Comparison of ENCODE assay signal across 16 cellular contexts in the genomic region with DNA sequence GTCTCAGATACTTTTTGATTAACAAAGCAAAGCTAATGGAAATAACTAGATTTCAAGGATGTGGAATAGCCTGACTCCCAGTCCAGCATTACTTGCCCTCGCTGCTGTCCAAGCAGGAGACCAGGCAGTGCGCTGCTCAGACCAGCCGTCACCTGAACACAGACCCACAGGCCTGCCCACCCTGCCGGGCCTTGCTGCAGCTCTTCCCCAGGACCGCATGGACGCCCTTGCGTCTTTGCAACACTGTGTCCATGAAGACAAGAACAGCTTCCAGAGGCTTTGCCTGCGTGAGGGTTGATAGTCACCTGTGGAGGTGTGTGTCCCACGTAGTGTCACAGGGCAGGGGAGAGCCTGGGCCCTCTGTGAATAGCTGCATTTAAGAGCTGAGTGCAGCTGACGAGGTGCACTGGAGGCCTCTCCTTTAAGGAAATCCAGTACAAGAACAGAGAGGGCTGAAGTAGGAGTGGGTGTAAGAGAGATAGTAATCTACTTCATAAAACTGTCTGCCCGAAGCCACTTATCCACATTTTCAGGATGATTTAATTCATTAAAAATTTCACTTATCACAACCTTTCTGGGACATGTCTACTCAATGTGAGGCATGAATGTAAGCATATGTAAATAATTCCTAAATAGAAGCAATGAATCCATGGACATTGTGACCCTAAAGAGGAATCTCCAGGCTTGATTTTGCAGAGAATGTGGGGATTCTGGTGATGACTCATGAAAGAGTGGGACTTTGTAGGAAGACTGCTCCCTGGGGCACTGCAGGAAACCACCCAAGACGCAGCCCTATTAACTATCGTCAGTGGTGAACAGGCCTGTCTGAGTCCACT.
DNase-seq lines count a peak whose midpoint lies in the region; TF ChIP-seq lines count a peak whose summit lies in the region.
"Had no signal": no experiment of that assay in that cellular context is flagged by ENCODE, and none has a peak within 500 bp of the region (broad histone marks: within the 10 kb centered on the region; RNA-seq: fewer than 3 reads in every experiment).

No MANE protein-coding gene starts in this region.

- no peak overlapping the region for H3K4me3 ChIP-seq in BE2C (ENCODE audit: low read depth, low read length)
- no peak overlapping the region; the same call in 1 of the 2 replicates for H3K4me3 ChIP-seq in HUES48 (ENCODE audit: low read depth, low read length)
- H3K4me3 ChIP-seq in choroid plexus epithelial cell (ENCODE audit: low read depth, low read length) = no peak overlapping the region
- H3K4me3 ChIP-seq: coronary artery, pancreas, upper lobe of left lung had no signal

- peak overlapping the region in 2 of 3 experiments; percentile 82 to 92 for H3K27ac Mint-ChIP-seq in nephron
- no peak overlapping the region for H3K27ac Mint-ChIP-seq in activated T-helper 2 cell treated with anti-CD3 and anti-CD28 coated beads, Interferon-gamma antibody, Interleukin-2, Interleukin-4, amounts not matched to agents 10 μg/mL and 5 μg/mL and 100 μg/mL, durations not matched to agents 14 hours and 24 hours and 36 hours

- H3K4me3 Mint-ChIP-seq in nephron = no peak overlapping the region
- H3K4me3 Mint-ChIP-seq in activated T-helper 2 cell treated with anti-CD3 and anti-CD28 coated beads, Interferon-gamma antibody, Interleukin-2, Interleukin-4, amounts not matched to agents 10 μg/mL and 5 μg/mL and 100 μg/mL, durations not matched to agents 14 hours and 24 hours and 36 hours (ENCODE audit: low read depth) = no peak overlapping the region

- peak; percentile 22 for DNase-seq in BE2C
- DNase-seq in choroid plexus epithelial cell (ENCODE audit: low read depth) = peak; percentile 51
- no peak for DNase-seq in pons (ENCODE audit: low spot score)
- DNase-seq in NCI-H1694 treated with DMSO at 0.1 percent for 48 hours (lab: John Stamatoyannopoulos, UW) = no peak
- DNase-seq in activated T-helper 2 cell treated with anti-CD3 and anti-CD28 coated beads, Interferon-gamma antibody, Interleukin-2, Interleukin-4, amounts not matched to agents 10 μg/mL and 5 μg/mL and 100 μg/mL, durations not matched to agents 14 hours and 24 hours and 36 hours (ENCODE audit: low spot score) = no peak
- no peak for DNase-seq in OCI-M1 (lab: John Stamatoyannopoulos, UW)
- DNase-seq: DMS79 treated with DMSO at 0.1 percent for 48 hours, GOT3, hypothalamus, NCI-H226, T-helper 1 cell, upper lobe of left lung had no signal

- H3K36me3 Mint-ChIP-seq in nephron (ENCODE audit: low read depth) = no peaks in the 10 kb centered on the region
- H3K36me3 Mint-ChIP-seq in activated T-helper 2 cell treated with anti-CD3 and anti-CD28 coated beads, Interferon-gamma antibody, Interleukin-2, Interleukin-4, amounts not matched to agents 10 μg/mL and 5 μg/mL and 100 μg/mL, durations not matched to agents 14 hours and 24 hours and 36 hours (ENCODE audit: low read depth) = no peaks in the 10 kb centered on the region

- no peaks in the 10 kb centered on the region for H3K9me3 Mint-ChIP-seq in nephron
- no peaks in the 10 kb centered on the region for H3K9me3 Mint-ChIP-seq in activated T-helper 2 cell treated with anti-CD3 and anti-CD28 coated beads, Interferon-gamma antibody, Interleukin-2, Interleukin-4, amounts not matched to agents 10 μg/mL and 5 μg/mL and 100 μg/mL, durations not matched to agents 14 hours and 24 hours and 36 hours

- intact Hi-C loops in activated T-helper 2 cell treated with anti-CD3 and anti-CD28 coated beads, Interferon-gamma antibody, Interleukin-2, Interleukin-4, amounts not matched to agents 10 μg/mL and 5 μg/mL and 100 μg/mL, durations not matched to agents 14 hours and 24 hours and 36 hours (cut with micrococcal nuclease) = no loop called here

- H3K4me1 Mint-ChIP-seq in nephron = peaks cover 32% of the 10 kb centered on the region
- no peaks in the 10 kb centered on the region for H3K4me1 Mint-ChIP-seq in activated T-helper 2 cell treated with anti-CD3 and anti-CD28 coated beads, Interferon-gamma antibody, Interleukin-2, Interleukin-4, amounts not matched to agents 10 μg/mL and 5 μg/mL and 100 μg/mL, durations not matched to agents 14 hours and 24 hours and 36 hours (ENCODE audit: low read depth)

- no peaks in the 10 kb centered on the region for H3K27me3 ChIP-seq in BE2C
- H3K27me3 ChIP-seq in HUES48 (ENCODE audit: control insufficient read depth, insufficient read depth, low read length) = no peaks in the 10 kb centered on the region
- H3K27me3 ChIP-seq: pancreas, upper lobe of left lung had no signal

- peak overlapping the region; percentile 94 for H3K27ac ChIP-seq in HUES48 (ENCODE audit: low read depth, low read length)

- H3K4me1 ChIP-seq in BE2C (0 out of 2 replicates have a peak, but pooled peaks cover 2% of the 10 kb centered on the region), HUES48 (ENCODE audit: control insufficient read depth, insufficient read depth, low read length) (peaks cover 46% of the 10 kb centered on the region)

- peaks cover 9% of the 10 kb centered on the region for H3K27me3 Mint-ChIP-seq in nephron (ENCODE audit: low read depth)
- H3K27me3 Mint-ChIP-seq in activated T-helper 2 cell treated with anti-CD3 and anti-CD28 coated beads, Interferon-gamma antibody, Interleukin-2, Interleukin-4, amounts not matched to agents 10 μg/mL and 5 μg/mL and 100 μg/mL, durations not matched to agents 14 hours and 24 hours and 36 hours (ENCODE audit: low read depth) = peaks cover 4% of the 10 kb centered on the region

- peak overlapping the region; percentile 0; the same call in 1 of the 2 replicates for H3K9ac ChIP-seq in HUES48 (ENCODE audit: low read depth, low read length)

- H3K36me3 ChIP-seq in BE2C = no peaks in the 10 kb centered on the region
- no peaks in the 10 kb centered on the region for H3K36me3 ChIP-seq in HUES48 (ENCODE audit: control insufficient read depth, insufficient read depth, low read length)
- H3K36me3 ChIP-seq: pancreas, upper lobe of left lung had no signal

- H3K9me3 ChIP-seq in BE2C = no peaks in the 10 kb centered on the region
- H3K9me3 ChIP-seq in HUES48 (ENCODE audit: control insufficient read depth, insufficient read depth, low read length) = peaks cover 6% of the 10 kb centered on the region; the same call in 1 of the 2 replicates
- H3K9me3 ChIP-seq: pancreas, upper lobe of left lung had no signal

- TF ChIP-seq CTCF in BE2C (IDR thresholded peaks at IDR 0.05; ENCODE audit: low read depth, low read length) (no peak), choroid plexus epithelial cell (conservative IDR thresholded peaks at IDR 0.05; ENCODE audit: low read depth, low read length) (no peak), nephron (IDR thresholded peaks at IDR 0.05; ENCODE audit: unreplicated experiment in 3 of 3) (no peak)

Comparison
In these comparisons a context has a peak if more than half of its experiments do, and no peak if none do; other contexts are left out.
1. DNase-seq: peak in BE2C (single experiment) and choroid plexus epithelial cell (single experiment); none in pons (single experiment), NCI-H1694 treated with DMSO at 0.1 percent for 48 hours (single experiment), activated T-helper 2 cell treated with anti-CD3 and anti-CD28 coated beads, Interferon-gamma antibody, Interleukin-2, Interleukin-4, amounts not matched to agents 10 μg/mL and 5 μg/mL and 100 μg/mL, durations not matched to agents 14 hours and 24 hours and 36 hours (single experiment) and OCI-M1 (single experiment).